8 cellular contexts compared by ENCODE assay signal in genomic region chr19:36492689-36493453, GRCh38. TPM values are rescaled to one million over a fixed set of nuclear protein-coding genes. Genes with fewer than 3 reads are reported as not detected.
A peak's percentile ranks its signal among the peaks of the same experiment; 100 is the strongest.
DNase-seq lines count a peak whose midpoint lies in the region; ATAC-seq, FAIRE-seq and TF ChIP-seq lines count a peak whose summit lies in the region.
"Not testable (repeated sequence)": the region's sequence is repeated elsewhere in the genome, so short reads cannot be mapped to it uniquely, and the experiment has no call there.

No MANE protein-coding gene starts in this region.

- H3K9ac ChIP-seq in kidney (ENCODE audit: low read length in 2 of 2), result not testable (repeated sequence)

- ATAC-seq in RWPE2 (ENCODE audit: low read depth); activated naive CD4-positive, alpha-beta T cell treated with anti-CD3 and anti-CD28 coated beads, Interleukin-2, amount 50 U/mL, for 72 hours; gastrocnemius medialis: not testable (repeated sequence)

- FAIRE-seq in kidney (lab: Jason Lieb, UNC), result not testable (repeated sequence)

- peaks cover 43 to 46% of the 10 kb centered on the region in 2 donors for H3K36me3 Mint-ChIP-seq in activated naive CD4-positive, alpha-beta T cell treated with anti-CD3 and anti-CD28 coated beads, Interleukin-2, amount 50 U/mL, for 72 hours

- H3K9me3 ChIP-seq in RWPE2 (ENCODE audit: severe bottlenecking); kidney (ENCODE audit: control insufficient read depth in 1 of 2, low read length in 2 of 2): not testable (repeated sequence)
- H3K9me3 ChIP-seq in esophagus muscularis mucosa (peaks cover 0 to 13% (median 0%) of the 10 kb centered on the region in 4 donors), gastrocnemius medialis (peaks cover 0 to 11% (median 0%) of the 10 kb centered on the region in 3 donors)

- H3K27ac Mint-ChIP-seq in activated naive CD4-positive, alpha-beta T cell treated with anti-CD3 and anti-CD28 coated beads, Interleukin-2, amount 50 U/mL, for 72 hours, result not testable (repeated sequence)

- not testable (repeated sequence) for H3K36me3 ChIP-seq in RWPE2 (ENCODE audit: low read depth); esophagus muscularis mucosa; kidney (ENCODE audit: control insufficient read depth in 1 of 2, insufficient read depth in 2 of 2, low read length in 2 of 2); gastrocnemius medialis

- peak; percentile 72 for TF ChIP-seq CTCF in 22Rv1 (IDR thresholded peaks at IDR 0.05)
- peak; percentile 65 for TF ChIP-seq CTCF in LNCaP clone FGC (IDR thresholded peaks at IDR 0.05; ENCODE audit: control insufficient read depth, extremely low read depth, insufficient read depth)
- peak; percentile 23 for TF ChIP-seq CTCF in RWPE2 (IDR thresholded peaks at IDR 0.05; ENCODE audit: poor library complexity, severe bottlenecking)
- TF ChIP-seq CTCF in esophagus muscularis mucosa (IDR thresholded peaks at IDR 0.05), result peak; percentile 55 to 78 (median 71)
- peak; percentile 46 for TF ChIP-seq CTCF in kidney (IDR thresholded peaks at IDR 0.05; ENCODE audit: borderline replicate concordance, extremely low read depth, insufficient read depth)
- TF ChIP-seq CTCF in gastrocnemius medialis (IDR thresholded peaks at IDR 0.05 in 4 of 5, conservative IDR thresholded peaks at IDR 0.05 in 1 of 5), result peak in 3 of 5 experiments; percentile 14 to 49 (median 26)

- H3K27ac ChIP-seq in 22Rv1; RWPE2 (ENCODE audit: poor library complexity, severe bottlenecking); esophagus muscularis mucosa (replicated peaks in 1 of 4); kidney (ENCODE audit: low read depth in 2 of 2, low read length in 2 of 2); gastrocnemius medialis: not testable (repeated sequence)

- not testable (repeated sequence) for TF ChIP-seq EP300 in esophagus muscularis mucosa (IDR thresholded peaks at IDR 0.05)

- H3K4me3 ChIP-seq in LNCaP clone FGC (ENCODE audit: low read depth, low read length); RWPE2 (ENCODE audit: severe bottlenecking); esophagus muscularis mucosa; kidney (ENCODE audit: low read length in 2 of 2); gastrocnemius medialis: not testable (repeated sequence)

- not testable (repeated sequence) for H3K27me3 ChIP-seq in RWPE2 (ENCODE audit: insufficient read depth, poor library complexity, severe bottlenecking); esophagus muscularis mucosa; gastrocnemius medialis

- peaks cover 18 to 19% of the 10 kb centered on the region in 2 donors for H3K9me3 Mint-ChIP-seq in activated naive CD4-positive, alpha-beta T cell treated with anti-CD3 and anti-CD28 coated beads, Interleukin-2, amount 50 U/mL, for 72 hours

- H3K4me1 ChIP-seq in RWPE2 (ENCODE audit: insufficient read depth, poor library complexity, severe bottlenecking); kidney (ENCODE audit: control insufficient read depth in 1 of 2, insufficient read depth in 1 of 2, low read depth in 1 of 2, low read length in 2 of 2): not testable (repeated sequence)
- peaks cover 9 to 17% (median 15%) of the 10 kb centered on the region in 4 donors for H3K4me1 ChIP-seq in esophagus muscularis mucosa
- H3K4me1 ChIP-seq in gastrocnemius medialis, result peaks cover 5 to 10% of the 10 kb centered on the region in 2 donors

- intact Hi-C loops in esophagus muscularis mucosa (cut with DNase I); kidney (cut with DNase I); gastrocnemius medialis (cut with DNase I; ENCODE audit: low total_unique reads): not testable (repeated sequence)

- in situ Hi-C loops in gastrocnemius medialis (cut with MboI; ENCODE audit: low sequenced_read_pairs in 4 of 4), result not testable (repeated sequence)

- peak; percentile 83 for DNase-seq in ELF-1 (ENCODE audit: low read depth, low spot score)
- peak; percentile 25 for DNase-seq in LNCaP clone FGC (ENCODE audit: low read depth)
- not testable (repeated sequence) for DNase-seq in RWPE2 (ENCODE audit: low spot score); esophagus muscularis mucosa (ENCODE audit: extremely low spot score); kidney; gastrocnemius medialis
- DNase-seq in activated naive CD4-positive, alpha-beta T cell treated with anti-CD3 and anti-CD28 coated beads, Interleukin-2, amount 50 U/mL, for 72 hours (ENCODE audit: low spot score in 2 of 2), result peak; percentile 24 to 59

- 63% methylated on average over 18 of the region's 18 CpGs for WGBS in esophagus muscularis mucosa

- TF ChIP-seq POLR2A in esophagus muscularis mucosa (IDR thresholded peaks at IDR 0.05; ENCODE audit: low read depth); gastrocnemius medialis (IDR thresholded peaks at IDR 0.05): not testable (repeated sequence)

RNA-seq across cellular contexts. Expression of gene ZNF566, which starts 3.5 kb away (rescaled TPM):
- 1 to 10 TPM; 5.0 to 5.4 TPM for total RNA-seq in activated naive CD4-positive, alpha-beta T cell treated with anti-CD3 and anti-CD28 coated beads, Interleukin-2, amount 50 U/mL, for 72 hours
- total RNA-seq in esophagus muscularis mucosa, result 10 to 100 TPM in 2 of 4 donors, 1 to 10 TPM in 2; 7.3 to 14.6 (median 9.9) TPM
- 13.0 TPM for total RNA-seq in kidney
- 4.6 TPM for polyA plus RNA-seq in kidney (ENCODE audit: insufficient read depth, low read depth, low replicate concordance)
- 1 to 10 TPM; 4.1 to 8.3 (median 5.9) TPM for total RNA-seq in gastrocnemius medialis

RNA-seq across cellular contexts. Expression of gene ZNF260, which starts 35.2 kb away (rescaled TPM):
- 1 to 10 TPM; 6.0 to 6.3 TPM for total RNA-seq in activated naive CD4-positive, alpha-beta T cell treated with anti-CD3 and anti-CD28 coated beads, Interleukin-2, amount 50 U/mL, for 72 hours
- 10 to 100 TPM in 2 of 4 donors, 1 to 10 TPM in 2; 7.7 to 12.4 (median 10.7) TPM for total RNA-seq in esophagus muscularis mucosa
- 12.8 TPM for total RNA-seq in kidney
- polyA plus RNA-seq in kidney (ENCODE audit: insufficient read depth, low read depth, low replicate concordance), result 5.4 TPM
- total RNA-seq in gastrocnemius medialis, result 10 to 100 TPM in 1 of 4 donors, 1 to 10 TPM in 3; 1.3 to 16.3 (median 3.2) TPM
